In genomic region chr13:75670496-75670895, GRCh38 we compare ENCODE assay signal across 20 cellular contexts. TPM values are rescaled to one million over a fixed set of nuclear protein-coding genes. Genes with fewer than 3 reads are reported as not detected.
DNase-seq lines count a peak whose midpoint lies in the region; ATAC-seq, FAIRE-seq and TF ChIP-seq lines count a peak whose summit lies in the region.
"Had no signal": no experiment of that assay in that cellular context is flagged by ENCODE, and none has a peak within 500 bp of the region (broad histone marks: within the 10 kb centered on the region; RNA-seq: fewer than 3 reads in every experiment).

No MANE protein-coding gene starts in this region.

- peaks cover 6% of the 10 kb centered on the region for H3K79me2 ChIP-seq in hepatocyte

- H3K27ac ChIP-seq in brain microvascular endothelial cell (no peak overlapping the region), hepatocyte (peak overlapping the region; percentile 56)
- H3K27ac ChIP-seq: BLaER1, RWPE1 had no signal

- in situ Hi-C loops in brain microvascular endothelial cell (cut with HindIII; ENCODE audit: low pct_ligation_motif_present, low sequenced_read_pairs), result no loop called here

- H3K9me3 ChIP-seq in MG63, result peaks cover 3% of the 10 kb centered on the region; the same call in 1 of the 2 replicates
- H3K9me3 ChIP-seq in hepatocyte (ENCODE audit: low read depth), result no peaks in the 10 kb centered on the region
- H3K9me3 ChIP-seq: BLaER1 had no signal

- TF ChIP-seq CTCF in brain microvascular endothelial cell (IDR thresholded peaks at IDR 0.05; ENCODE audit: low read depth, low read length, missing control alignments) (no peak), hepatocyte (IDR thresholded peaks at IDR 0.05; ENCODE audit: poor library complexity) (no peak)

- WGBS in hepatocyte (ENCODE audit: low lambda C conversion rate, missing lambda C conversion rate), result 96% methylated on average over 1 of the region's 1 CpG

- no peak overlapping the region for H3K4me2 ChIP-seq in hepatocyte
- H3K4me2 ChIP-seq: BLaER1 had no signal

- no peaks in the 10 kb centered on the region for H4K20me1 ChIP-seq in hepatocyte (ENCODE audit: insufficient read depth, poor library complexity, severe bottlenecking)
- H4K20me1 ChIP-seq: BLaER1 had no signal

- no peak overlapping the region for H2AFZ ChIP-seq in hepatocyte

- H3K4me3 ChIP-seq in MG63, result no peak overlapping the region
- H3K4me3 ChIP-seq in brain microvascular endothelial cell (ENCODE audit: low read depth, low read length), result no peak overlapping the region
- H3K4me3 ChIP-seq in hepatocyte, result no peak overlapping the region
- H3K4me3 ChIP-seq: BLaER1 had no signal

- peaks cover 64% of the 10 kb centered on the region for H3K36me3 ChIP-seq in MG63
- H3K36me3 ChIP-seq in brain microvascular endothelial cell (replicated peaks), result no peaks in the 10 kb centered on the region
- no peaks in the 10 kb centered on the region for H3K36me3 ChIP-seq in hepatocyte (replicated peaks; ENCODE audit: insufficient read depth, low read depth)
- H3K36me3 ChIP-seq: BLaER1 had no signal

- ATAC-seq in stimulated activated naive CD8-positive, alpha-beta T cell treated with anti-CD3 and anti-CD28 coated beads, Interleukin-15, Interleukin-2, amounts not matched to agents 100 U/mL and 50 U/mL, for 24 hours, result no peak

- H3K27me3 ChIP-seq in MG63 (no peaks in the 10 kb centered on the region), brain microvascular endothelial cell (replicated peaks) (no peaks in the 10 kb centered on the region), hepatocyte (no peaks in the 10 kb centered on the region)
- H3K27me3 ChIP-seq: BLaER1 had no signal

- H3K4me1 ChIP-seq in hepatocyte (ENCODE audit: insufficient read depth), result no peaks in the 10 kb centered on the region
- H3K4me1 ChIP-seq: BLaER1 had no signal

- no peak for DNase-seq in GM19239 (ENCODE audit: insufficient read length, low spot score)
- peak; percentile 28 for DNase-seq in MG63
- DNase-seq in brain microvascular endothelial cell, result peak; percentile 28
- no peak for DNase-seq in hepatocyte (ENCODE audit: low spot score)
- DNase-seq in KG1 (lab: John Stamatoyannopoulos, UW), result no peak
- DNase-seq in NK-92 (lab: John Stamatoyannopoulos, UW; ENCODE audit: unreplicated experiment), result no peak
- no peak for DNase-seq in stimulated activated naive CD8-positive, alpha-beta T cell treated with anti-CD3 and anti-CD28 coated beads, Interleukin-15, Interleukin-2, amounts not matched to agents 100 U/mL and 50 U/mL, for 24 hours
- no peak for DNase-seq in NCI-H146 treated with DMSO at 0.1 percent for 48 hours (lab: John Stamatoyannopoulos, UW; ENCODE audit: unreplicated experiment)
- DNase-seq: CD4-positive, alpha-beta memory T cell; DMS53; H9; KBM-7; NCI-H1417 treated with DMSO at 0.1 percent for 48 hours; NCI-H1930; NCI-H226; NCI-H524; NCI-H82; SW 1271 had no signal

- no peaks in the 10 kb centered on the region for H3K9me2 ChIP-seq in hepatocyte (replicated peaks; ENCODE audit: insufficient read depth)

- FAIRE-seq in GM19239 (lab: Jason Lieb, UNC), result peak; percentile 57

RNA-seq across cellular contexts. Expression of gene LMO7, which starts 34.4 kb away (rescaled TPM):
- total RNA-seq in MG63 (2014; rRNA removed; shearing (Covaris generic); ENCODE audit: low replicate concordance), result 100 and 193 TPM in 2 replicates
- total RNA-seq in hepatocyte, result 105 and 125 TPM in 2 replicates
- 47.2 and 58.1 TPM in 2 replicates for polyA plus RNA-seq in hepatocyte

Comparison
In these comparisons a context has a peak if more than half of its experiments do, and no peak if none do; other contexts are left out.
1. DNase-seq: peak in MG63 (single experiment) and brain microvascular endothelial cell (single experiment); none in GM19239 (single experiment), hepatocyte (single experiment), KG1 (single experiment), NK-92 (single experiment), stimulated activated naive CD8-positive, alpha-beta T cell treated with anti-CD3 and anti-CD28 coated beads, Interleukin-15, Interleukin-2, amounts not matched to agents 100 U/mL and 50 U/mL, for 24 hours (single experiment) and NCI-H146 treated with DMSO at 0.1 percent for 48 hours (single experiment).